Comparison of ENCODE assay signal across 13 cellular contexts in genomic region chr18:46754188-46754587, GRCh38. TPM values are rescaled to one million over a fixed set of nuclear protein-coding genes. Genes with fewer than 3 reads are reported as not detected.
DNase-seq lines count a peak whose midpoint lies in the region; ATAC-seq, FAIRE-seq and TF ChIP-seq lines count a peak whose summit lies in the region.
"Had no signal": no experiment of that assay in that cellular context is flagged by ENCODE, and none has a peak within 500 bp of the region (broad histone marks: within the 10 kb centered on the region; RNA-seq: fewer than 3 reads in every experiment).

No MANE protein-coding gene starts in this region.

- DNase-seq in GM12891 (ENCODE audit: insufficient read length, low spot score) (no peak), SIG-M5 treated with dmso at 0.1 percent for 504 hours (lab: John Stamatoyannopoulos, UW; ENCODE audit: unreplicated experiment) (peak; percentile 83), NCI-H510A treated with DMSO at 0.1 percent for 48 hours (lab: John Stamatoyannopoulos, UW) (no peak), occipital lobe (lab: John Stamatoyannopoulos, UW) (no peak), hepatocyte (ENCODE audit: low spot score) (no peak), hypothalamus (lab: John Stamatoyannopoulos, UW) (no peak)
- DNase-seq: activated CD4-positive, alpha-beta T cell treated with anti-CD3 and anti-CD28 coated beads for 36 hours; left cardiac atrium; Peyer's patch had no signal

- H3K9me3 ChIP-seq in hepatocyte (ENCODE audit: low read depth) = no peaks in the 10 kb centered on the region
- H3K9me3 ChIP-seq: esophagus muscularis mucosa, Peyer's patch had no signal

- no peak for TF ChIP-seq CTCF in hepatocyte (IDR thresholded peaks at IDR 0.05; ENCODE audit: poor library complexity)

- H3K4me2 ChIP-seq in hepatocyte = no peak overlapping the region

- TF ChIP-seq POLR2A in GM12891 (IDR thresholded peaks at IDR 0.05; ENCODE audit: low read depth, low read length) = no peak

- H3K79me2 ChIP-seq in hepatocyte = no peaks in the 10 kb centered on the region

- H2AFZ ChIP-seq in hepatocyte = no peak overlapping the region

- 76% methylated on average over 3 of the region's 3 CpGs for WGBS in hepatocyte (ENCODE audit: low lambda C conversion rate, missing lambda C conversion rate)

- peaks cover 9% of the 10 kb centered on the region for H3K4me1 ChIP-seq in hepatocyte (ENCODE audit: insufficient read depth)

- H3K27ac ChIP-seq in hepatocyte = no peak overlapping the region
- H3K27ac ChIP-seq: esophagus muscularis mucosa, Peyer's patch had no signal

- peaks cover 68% of the 10 kb centered on the region for H3K27me3 ChIP-seq in hepatocyte

- FAIRE-seq in GM12891 (lab: Jason Lieb, UNC) = peak; percentile 82

- ATAC-seq in GM19463 (IDR thresholded peaks at IDR 0.05; ENCODE audit: unreplicated experiment) (peak; percentile 71), HG03135 (IDR thresholded peaks at IDR 0.05; ENCODE audit: unreplicated experiment) (peak; percentile 72)
- ATAC-seq: activated CD4-positive, alpha-beta T cell treated with anti-CD3 and anti-CD28 coated beads for 36 hours had no signal

- H3K36me3 ChIP-seq in hepatocyte (replicated peaks; ENCODE audit: insufficient read depth, low read depth) = no peaks in the 10 kb centered on the region
- H3K36me3 ChIP-seq: esophagus muscularis mucosa, Peyer's patch had no signal

- no peak overlapping the region for H3K4me3 ChIP-seq in hepatocyte
- H3K4me3 ChIP-seq: esophagus muscularis mucosa, Peyer's patch had no signal

- H3K9me2 ChIP-seq in hepatocyte (replicated peaks; ENCODE audit: insufficient read depth) = no peaks in the 10 kb centered on the region

- H4K20me1 ChIP-seq in hepatocyte (ENCODE audit: insufficient read depth, poor library complexity, severe bottlenecking) = no peaks in the 10 kb centered on the region

TF ChIP-seq in GM12891, 5 proteins besides CTCF, POLR2A, EP300 and RAD21:
- TF ChIP-seq PAX5 (IDR thresholded peaks at IDR 0.05; ENCODE audit: insufficient read depth, low read length, severe bottlenecking) (no peak), SPI1 (IDR thresholded peaks at IDR 0.05; ENCODE audit: low read depth, low read length) (no peak), POU2F2 (IDR thresholded peaks at IDR 0.05; ENCODE audit: low read depth, low read length) (no peak)
TF ChIP-seq in GM12891: peak in this region for 0.

RNA-seq across cellular contexts. Expression of gene ST8SIA5, which starts 2.7 kb away (rescaled TPM):
- 0.04 TPM for polyA plus RNA-seq in GM12891 (2012; ENCODE audit: low read depth, missing spikeins)
- total RNA-seq in occipital lobe (10.8 TPM), hepatocyte (0.44 TPM in 1 of 2 replicates, not detected in the other)
- polyA plus RNA-seq in hepatocyte = 0.15 and 0.76 TPM in 2 replicates
- total RNA-seq: activated CD4-positive, alpha-beta T cell treated with anti-CD3 and anti-CD28 coated beads for 36 hours had no signal
- polyA plus RNA-seq: CD14-positive monocyte had no signal
